1 cellular context compared by ENCODE assay signal in the genomic region with DNA sequence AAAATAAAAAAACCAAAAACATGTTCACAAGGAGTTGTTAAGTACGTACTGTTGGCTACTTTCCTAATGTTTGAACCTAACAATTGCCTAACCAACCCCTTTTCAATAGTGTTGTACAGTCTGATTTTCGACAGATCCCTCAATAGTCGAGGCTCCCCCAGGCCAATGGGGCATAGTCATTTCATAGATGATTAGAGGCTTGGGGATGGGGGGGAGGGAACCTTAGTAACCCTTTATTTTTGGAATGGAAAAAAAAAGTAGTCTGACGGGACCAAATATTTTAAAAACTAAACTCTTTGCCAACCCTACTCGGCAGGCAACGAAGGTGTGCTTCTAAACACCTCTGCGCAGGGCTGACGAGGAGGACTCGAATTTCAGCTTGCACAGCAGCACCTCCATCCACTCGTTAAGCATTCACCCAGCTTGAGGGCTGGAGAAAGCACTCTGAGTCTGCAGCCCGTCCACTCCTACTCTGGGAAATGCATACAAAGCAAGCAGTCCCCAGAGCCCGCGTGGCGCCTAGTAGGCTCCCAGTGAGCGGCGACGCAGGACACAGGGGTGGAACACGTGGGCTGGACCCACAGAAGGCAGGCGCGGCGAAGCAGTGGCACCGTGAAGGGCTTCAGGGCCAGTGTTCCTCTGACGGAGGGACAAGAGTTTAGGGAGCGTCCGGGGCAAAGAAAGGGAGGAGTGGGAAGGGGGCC.
TF ChIP-seq lines count a peak whose summit lies in the region.

No MANE protein-coding gene starts in this region.

TF ChIP-seq in HepG2, 621 proteins besides CTCF, POLR2A, EP300 and RAD21 (continued from another document and continues in another):
- TF ChIP-seq, protein P1, sequence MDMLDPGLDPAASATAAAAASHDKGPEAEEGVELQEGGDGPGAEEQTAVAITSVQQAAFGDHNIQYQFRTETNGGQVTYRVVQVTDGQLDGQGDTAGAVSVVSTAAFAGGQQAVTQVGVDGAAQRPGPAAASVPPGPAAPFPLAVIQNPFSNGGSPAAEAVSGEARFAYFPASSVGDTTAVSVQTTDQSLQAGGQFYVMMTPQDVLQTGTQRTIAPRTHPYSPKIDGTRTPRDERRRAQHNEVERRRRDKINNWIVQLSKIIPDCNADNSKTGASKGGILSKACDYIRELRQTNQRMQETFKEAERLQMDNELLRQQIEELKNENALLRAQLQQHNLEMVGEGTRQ (IDR thresholded peaks at IDR 0.05; ENCODE audit: low read depth, low read length), result no peak
- TF ChIP-seq, protein P1 (CRISPR knock-in tag; IDR thresholded peaks at IDR 0.05; ENCODE audit: borderline replicate concordance), result peak; percentile 24; the same call in 1 of the 2 replicates
- TF ChIP-seq ZNF792 (CRISPR knock-in tag; IDR thresholded peaks at IDR 0.05), result no peak
- no peak; the same call in 1 of the 2 replicates for TF ChIP-seq ZNF205 (CRISPR knock-in tag; IDR thresholded peaks at IDR 0.05)
- no peak for TF ChIP-seq ZNF20 (CRISPR knock-in tag; IDR thresholded peaks at IDR 0.05)
- no peak for TF ChIP-seq KDM4B (CRISPR knock-in tag; IDR thresholded peaks at IDR 0.05)
- TF ChIP-seq ZNF124 (CRISPR knock-in tag; IDR thresholded peaks at IDR 0.05), result 0 out of 2 replicates have a peak, but pooled peaks have one; percentile 45
- TF ChIP-seq SRF (IDR thresholded peaks at IDR 0.05; ENCODE audit: low read depth, low read length), result no peak
- no peak for TF ChIP-seq CREM (IDR thresholded peaks at IDR 0.05)
- no peak for TF ChIP-seq CREM (CRISPR knock-in tag; IDR thresholded peaks at IDR 0.05)
- no peak; the same call in 1 of the 2 replicates for TF ChIP-seq ZNF263 (CRISPR knock-in tag; IDR thresholded peaks at IDR 0.05)
- TF ChIP-seq, protein P2, sequence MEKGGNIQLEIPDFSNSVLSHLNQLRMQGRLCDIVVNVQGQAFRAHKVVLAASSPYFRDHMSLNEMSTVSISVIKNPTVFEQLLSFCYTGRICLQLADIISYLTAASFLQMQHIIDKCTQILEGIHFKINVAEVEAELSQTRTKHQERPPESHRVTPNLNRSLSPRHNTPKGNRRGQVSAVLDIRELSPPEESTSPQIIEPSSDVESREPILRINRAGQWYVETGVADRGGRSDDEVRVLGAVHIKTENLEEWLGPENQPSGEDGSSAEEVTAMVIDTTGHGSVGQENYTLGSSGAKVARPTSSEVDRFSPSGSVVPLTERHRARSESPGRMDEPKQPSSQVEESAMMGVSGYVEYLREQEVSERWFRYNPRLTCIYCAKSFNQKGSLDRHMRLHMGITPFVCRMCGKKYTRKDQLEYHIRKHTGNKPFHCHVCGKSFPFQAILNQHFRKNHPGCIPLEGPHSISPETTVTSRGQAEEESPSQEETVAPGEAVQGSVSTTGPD (CRISPR knock-in tag; IDR thresholded peaks at IDR 0.05), result no peak
- TF ChIP-seq POLR2AphosphoS2 (IDR thresholded peaks at IDR 0.05; ENCODE audit: low read depth, low read length), result no peak
- TF ChIP-seq MLX (CRISPR knock-in tag; IDR thresholded peaks at IDR 0.05), result 0 out of 2 replicates have a peak, but pooled peaks have one; percentile 18
- no peak for TF ChIP-seq RELA (CRISPR knock-in tag; IDR thresholded peaks at IDR 0.05)
- TF ChIP-seq PLRG1 (conservative IDR thresholded peaks at IDR 0.05), result no peak
- TF ChIP-seq KLF15 (CRISPR knock-in tag; IDR thresholded peaks at IDR 0.05; ENCODE audit: borderline replicate concordance), result 0 out of 2 replicates have a peak, but pooled peaks have one; percentile 15
- TF ChIP-seq, protein P3, sequence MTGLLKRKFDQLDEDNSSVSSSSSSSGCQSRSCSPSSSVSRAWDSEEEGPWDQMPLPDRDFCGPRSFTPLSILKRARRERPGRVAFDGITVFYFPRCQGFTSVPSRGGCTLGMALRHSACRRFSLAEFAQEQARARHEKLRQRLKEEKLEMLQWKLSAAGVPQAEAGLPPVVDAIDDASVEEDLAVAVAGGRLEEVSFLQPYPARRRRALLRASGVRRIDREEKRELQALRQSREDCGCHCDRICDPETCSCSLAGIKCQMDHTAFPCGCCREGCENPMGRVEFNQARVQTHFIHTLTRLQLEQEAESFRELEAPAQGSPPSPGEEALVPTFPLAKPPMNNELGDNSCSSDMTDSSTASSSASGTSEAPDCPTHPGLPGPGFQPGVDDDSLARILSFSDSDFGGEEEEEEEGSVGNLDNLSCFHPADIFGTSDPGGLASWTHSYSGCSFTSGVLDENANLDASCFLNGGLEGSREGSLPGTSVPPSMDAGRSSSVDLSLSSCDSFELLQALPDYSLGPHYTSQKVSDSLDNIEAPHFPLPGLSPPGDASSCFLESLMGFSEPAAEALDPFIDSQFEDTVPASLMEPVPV (CRISPR knock-in tag; IDR thresholded peaks at IDR 0.05), result no peak
- no peak for TF ChIP-seq EZH2 (conservative IDR thresholded peaks at IDR 0.05; ENCODE audit: low read depth, low read length)
- 0 out of 2 replicates have a peak, but pooled peaks have one; percentile 26 for TF ChIP-seq ARHGAP35 (CRISPR knock-in tag; IDR thresholded peaks at IDR 0.05; ENCODE audit: borderline replicate concordance)
- TF ChIP-seq, protein P4, sequence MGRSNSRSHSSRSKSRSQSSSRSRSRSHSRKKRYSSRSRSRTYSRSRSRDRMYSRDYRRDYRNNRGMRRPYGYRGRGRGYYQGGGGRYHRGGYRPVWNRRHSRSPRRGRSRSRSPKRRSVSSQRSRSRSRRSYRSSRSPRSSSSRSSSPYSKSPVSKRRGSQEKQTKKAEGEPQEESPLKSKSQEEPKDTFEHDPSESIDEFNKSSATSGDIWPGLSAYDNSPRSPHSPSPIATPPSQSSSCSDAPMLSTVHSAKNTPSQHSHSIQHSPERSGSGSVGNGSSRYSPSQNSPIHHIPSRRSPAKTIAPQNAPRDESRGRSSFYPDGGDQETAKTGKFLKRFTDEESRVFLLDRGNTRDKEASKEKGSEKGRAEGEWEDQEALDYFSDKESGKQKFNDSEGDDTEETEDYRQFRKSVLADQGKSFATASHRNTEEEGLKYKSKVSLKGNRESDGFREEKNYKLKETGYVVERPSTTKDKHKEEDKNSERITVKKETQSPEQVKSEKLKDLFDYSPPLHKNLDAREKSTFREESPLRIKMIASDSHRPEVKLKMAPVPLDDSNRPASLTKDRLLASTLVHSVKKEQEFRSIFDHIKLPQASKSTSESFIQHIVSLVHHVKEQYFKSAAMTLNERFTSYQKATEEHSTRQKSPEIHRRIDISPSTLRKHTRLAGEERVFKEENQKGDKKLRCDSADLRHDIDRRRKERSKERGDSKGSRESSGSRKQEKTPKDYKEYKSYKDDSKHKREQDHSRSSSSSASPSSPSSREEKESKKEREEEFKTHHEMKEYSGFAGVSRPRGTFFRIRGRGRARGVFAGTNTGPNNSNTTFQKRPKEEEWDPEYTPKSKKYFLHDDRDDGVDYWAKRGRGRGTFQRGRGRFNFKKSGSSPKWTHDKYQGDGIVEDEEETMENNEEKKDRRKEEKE (IDR thresholded peaks at IDR 0.05), result no peak
- TF ChIP-seq, protein P5, sequence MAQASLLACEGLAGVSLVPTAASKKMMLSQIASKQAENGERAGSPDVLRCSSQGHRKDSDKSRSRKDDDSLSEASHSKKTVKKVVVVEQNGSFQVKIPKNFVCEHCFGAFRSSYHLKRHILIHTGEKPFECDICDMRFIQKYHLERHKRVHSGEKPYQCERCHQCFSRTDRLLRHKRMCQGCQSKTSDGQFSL (CRISPR knock-in tag; IDR thresholded peaks at IDR 0.05), result 0 out of 2 replicates have a peak, but pooled peaks have one; percentile 58
- no peak for TF ChIP-seq TOPORS (CRISPR knock-in tag; IDR thresholded peaks at IDR 0.05)
- no peak for TF ChIP-seq ZNF879 (CRISPR knock-in tag; IDR thresholded peaks at IDR 0.05)
- no peak for TF ChIP-seq ZNF432 (CRISPR knock-in tag; IDR thresholded peaks at IDR 0.05; ENCODE audit: borderline replicate concordance)
- no peak for TF ChIP-seq ZFP36L1 (CRISPR knock-in tag; IDR thresholded peaks at IDR 0.05)
- TF ChIP-seq, protein P6, sequence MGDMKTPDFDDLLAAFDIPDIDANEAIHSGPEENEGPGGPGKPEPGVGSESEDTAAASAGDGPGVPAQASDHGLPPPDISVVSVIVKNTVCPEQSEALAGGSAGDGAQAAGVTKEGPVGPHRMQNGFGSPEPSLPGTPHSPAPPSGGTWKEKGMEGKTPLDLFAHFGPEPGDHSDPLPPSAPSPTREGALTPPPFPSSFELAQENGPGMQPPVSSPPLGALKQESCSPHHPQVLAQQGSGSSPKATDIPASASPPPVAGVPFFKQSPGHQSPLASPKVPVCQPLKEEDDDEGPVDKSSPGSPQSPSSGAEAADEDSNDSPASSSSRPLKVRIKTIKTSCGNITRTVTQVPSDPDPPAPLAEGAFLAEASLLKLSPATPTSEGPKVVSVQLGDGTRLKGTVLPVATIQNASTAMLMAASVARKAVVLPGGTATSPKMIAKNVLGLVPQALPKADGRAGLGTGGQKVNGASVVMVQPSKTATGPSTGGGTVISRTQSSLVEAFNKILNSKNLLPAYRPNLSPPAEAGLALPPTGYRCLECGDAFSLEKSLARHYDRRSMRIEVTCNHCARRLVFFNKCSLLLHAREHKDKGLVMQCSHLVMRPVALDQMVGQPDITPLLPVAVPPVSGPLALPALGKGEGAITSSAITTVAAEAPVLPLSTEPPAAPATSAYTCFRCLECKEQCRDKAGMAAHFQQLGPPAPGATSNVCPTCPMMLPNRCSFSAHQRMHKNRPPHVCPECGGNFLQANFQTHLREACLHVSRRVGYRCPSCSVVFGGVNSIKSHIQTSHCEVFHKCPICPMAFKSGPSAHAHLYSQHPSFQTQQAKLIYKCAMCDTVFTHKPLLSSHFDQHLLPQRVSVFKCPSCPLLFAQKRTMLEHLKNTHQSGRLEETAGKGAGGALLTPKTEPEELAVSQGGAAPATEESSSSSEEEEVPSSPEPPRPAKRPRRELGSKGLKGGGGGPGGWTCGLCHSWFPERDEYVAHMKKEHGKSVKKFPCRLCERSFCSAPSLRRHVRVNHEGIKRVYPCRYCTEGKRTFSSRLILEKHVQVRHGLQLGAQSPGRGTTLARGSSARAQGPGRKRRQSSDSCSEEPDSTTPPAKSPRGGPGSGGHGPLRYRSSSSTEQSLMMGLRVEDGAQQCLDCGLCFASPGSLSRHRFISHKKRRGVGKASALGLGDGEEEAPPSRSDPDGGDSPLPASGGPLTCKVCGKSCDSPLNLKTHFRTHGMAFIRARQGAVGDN (CRISPR knock-in tag; IDR thresholded peaks at IDR 0.05), result peak; percentile 92
- no peak for TF ChIP-seq FOXM1 (CRISPR knock-in tag; IDR thresholded peaks at IDR 0.05)
- TF ChIP-seq YEATS2 (CRISPR knock-in tag; IDR thresholded peaks at IDR 0.05; ENCODE audit: borderline replicate concordance), result no peak
- no peak for TF ChIP-seq ZNF557 (CRISPR knock-in tag; IDR thresholded peaks at IDR 0.05)
- no peak for TF ChIP-seq SNAPC2 (CRISPR knock-in tag; IDR thresholded peaks at IDR 0.05)
- no peak for TF ChIP-seq NFYB (CRISPR knock-in tag; IDR thresholded peaks at IDR 0.05)
- TF ChIP-seq, protein P7, sequence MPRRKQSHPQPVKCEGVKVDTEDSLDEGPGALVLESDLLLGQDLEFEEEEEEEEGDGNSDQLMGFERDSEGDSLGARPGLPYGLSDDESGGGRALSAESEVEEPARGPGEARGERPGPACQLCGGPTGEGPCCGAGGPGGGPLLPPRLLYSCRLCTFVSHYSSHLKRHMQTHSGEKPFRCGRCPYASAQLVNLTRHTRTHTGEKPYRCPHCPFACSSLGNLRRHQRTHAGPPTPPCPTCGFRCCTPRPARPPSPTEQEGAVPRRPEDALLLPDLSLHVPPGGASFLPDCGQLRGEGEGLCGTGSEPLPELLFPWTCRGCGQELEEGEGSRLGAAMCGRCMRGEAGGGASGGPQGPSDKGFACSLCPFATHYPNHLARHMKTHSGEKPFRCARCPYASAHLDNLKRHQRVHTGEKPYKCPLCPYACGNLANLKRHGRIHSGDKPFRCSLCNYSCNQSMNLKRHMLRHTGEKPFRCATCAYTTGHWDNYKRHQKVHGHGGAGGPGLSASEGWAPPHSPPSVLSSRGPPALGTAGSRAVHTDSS (CRISPR knock-in tag; conservative IDR thresholded peaks at IDR 0.05), result 0 out of 2 replicates have a peak, but pooled peaks have one; percentile 12
- no peak for TF ChIP-seq ZNF33A (CRISPR knock-in tag; IDR thresholded peaks at IDR 0.05; ENCODE audit: borderline replicate concordance)
- TF ChIP-seq TIGD3 (CRISPR knock-in tag; IDR thresholded peaks at IDR 0.05; ENCODE audit: borderline replicate concordance), result 0 out of 2 replicates have a peak, but pooled peaks have one; percentile 46
- no peak; the same call in 1 of the 2 replicates for TF ChIP-seq ZNF501 (CRISPR knock-in tag; IDR thresholded peaks at IDR 0.05)
- TF ChIP-seq ZNF720 (CRISPR knock-in tag; IDR thresholded peaks at IDR 0.05), result no peak
- TF ChIP-seq MTF2 (CRISPR knock-in tag; IDR thresholded peaks at IDR 0.05; ENCODE audit: borderline replicate concordance), result no peak
- TF ChIP-seq THAP11 (CRISPR knock-in tag; IDR thresholded peaks at IDR 0.05), result no peak
- TF ChIP-seq NRL (CRISPR knock-in tag; IDR thresholded peaks at IDR 0.05; ENCODE audit: borderline replicate concordance), result peak; percentile 79
- no peak for TF ChIP-seq ZNF333 (CRISPR knock-in tag; IDR thresholded peaks at IDR 0.05; ENCODE audit: borderline replicate concordance)
- TF ChIP-seq ZNF703 (CRISPR knock-in tag; IDR thresholded peaks at IDR 0.05; ENCODE audit: borderline replicate concordance), result no peak
- no peak for TF ChIP-seq NR2F2 (IDR thresholded peaks at IDR 0.05; ENCODE audit: borderline replicate concordance, low read depth)
- no peak for TF ChIP-seq ZNF30 (CRISPR knock-in tag; IDR thresholded peaks at IDR 0.05)
- peak; percentile 80 for TF ChIP-seq DMAP1 (CRISPR knock-in tag; IDR thresholded peaks at IDR 0.05)
- TF ChIP-seq SNAPC5 (CRISPR knock-in tag; IDR thresholded peaks at IDR 0.05; ENCODE audit: borderline replicate concordance), result no peak
- TF ChIP-seq ZNF772 (CRISPR knock-in tag; IDR thresholded peaks at IDR 0.05), result peak; percentile 66
- no peak for TF ChIP-seq HNRNPUL1 (IDR thresholded peaks at IDR 0.05; ENCODE audit: low read depth, low read length)
- peak; percentile 55; the same call in 1 of the 2 replicates for TF ChIP-seq PHF8 (CRISPR knock-in tag; IDR thresholded peaks at IDR 0.05)
- TF ChIP-seq NFKBIZ (CRISPR knock-in tag; IDR thresholded peaks at IDR 0.05), result no peak
